ENCODE assay signal across 19 cellular contexts in genomic region chr7:1897861-1898627, GRCh38.
DNase-seq lines count a peak whose midpoint lies in the region; ATAC-seq and TF ChIP-seq lines count a peak whose summit lies in the region.
"Had no signal": no experiment of that assay in that cellular context is flagged by ENCODE, and none has a peak within 500 bp of the region (broad histone marks: within the 10 kb centered on the region; RNA-seq: fewer than 3 reads in every experiment).

No MANE protein-coding gene starts in this region.

- DNase-seq in activated naive CD4-positive, alpha-beta T cell treated with anti-CD3 and anti-CD28 coated beads, Interleukin-2, amount 50 U/mL, for 72 hours (ENCODE audit: low spot score in 2 of 2), result no peak
- no peak for DNase-seq in activated naive CD4-positive, alpha-beta T cell treated with anti-CD3 and anti-CD28 coated beads, Interleukin-2, amount 10 ng/mL, durations not matched to agents 7 days and 5 days
- DNase-seq in H7 (peak; percentile 76), fibroblast of lung (ENCODE audit: low read depth in 2 of 2) (no peak), osteoblast (ENCODE audit: insufficient read length, low spot score, missing footprints) (peak; percentile 63), NCI-H748 (lab: John Stamatoyannopoulos, UW; ENCODE audit: unreplicated experiment) (no peak)
- DNase-seq: 8988T, GF-D8, H9, Karpas-422, NCI-H1092, NCI-H146, NCI-H2081, NCI-H510A, NCI-H82, PC-3 had no signal

- CTCF ChIA-PET in activated naive CD4-positive, alpha-beta T cell treated with anti-CD3 and anti-CD28 coated beads, Interleukin-2, amount 10 ng/mL, durations not matched to agents 7 days and 5 days (lab: Charles Lee), result no interaction called here

- H3K27me3 ChIP-seq in H7 (ENCODE audit: control insufficient read depth, insufficient read depth, low read length) (no peaks in the 10 kb centered on the region), fibroblast of lung (ENCODE audit: control insufficient read depth, insufficient read depth, low read length) (no peaks in the 10 kb centered on the region), osteoblast (ENCODE audit: insufficient read depth, low read length) (no peaks in the 10 kb centered on the region)
- H3K27me3 ChIP-seq: MG63 had no signal

- H4K20me1 ChIP-seq in fibroblast of lung (ENCODE audit: control insufficient read depth, extremely low read depth, insufficient read depth, low read length) (no peaks in the 10 kb centered on the region), osteoblast (ENCODE audit: insufficient read depth, low read length) (peaks cover 4% of the 10 kb centered on the region)

- peak overlapping the region; percentile 58 for H3K27ac ChIP-seq in fibroblast of lung (ENCODE audit: insufficient read depth, low read length)
- peak overlapping the region; percentile 86 for H3K27ac ChIP-seq in osteoblast (ENCODE audit: low read depth, low read length)

- H3K79me2 ChIP-seq in fibroblast of lung (ENCODE audit: control insufficient read depth, insufficient read depth, low read length) (no peaks in the 10 kb centered on the region), osteoblast (ENCODE audit: insufficient read depth, low read length) (no peaks in the 10 kb centered on the region)

- no peaks in the 10 kb centered on the region for H3K9me3 Mint-ChIP-seq in activated naive CD4-positive, alpha-beta T cell treated with anti-CD3 and anti-CD28 coated beads, Interleukin-2, amount 50 U/mL, for 72 hours
- no peaks in the 10 kb centered on the region for H3K9me3 Mint-ChIP-seq in activated naive CD4-positive, alpha-beta T cell treated with anti-CD3 and anti-CD28 coated beads, Interleukin-2, amount 10 ng/mL, durations not matched to agents 7 days and 5 days
- H3K9me3 Mint-ChIP-seq: H9 had no signal

- no peak overlapping the region for H2AFZ ChIP-seq in fibroblast of lung (ENCODE audit: low read length)
- H2AFZ ChIP-seq in osteoblast (ENCODE audit: low read length), result no peak overlapping the region

- no peak overlapping the region for H3K4me2 ChIP-seq in fibroblast of lung (ENCODE audit: extremely low read depth, insufficient read depth, low read length)
- H3K4me2 ChIP-seq in osteoblast (ENCODE audit: insufficient read depth, low read length), result no peak overlapping the region

- H3K9ac ChIP-seq in fibroblast of lung (ENCODE audit: insufficient read depth, low read length), result no peak overlapping the region

- H3K4me1 ChIP-seq in fibroblast of lung (ENCODE audit: control insufficient read depth, extremely low read depth, insufficient read depth, low read length) (peaks cover 13% of the 10 kb centered on the region), osteoblast (ENCODE audit: insufficient read depth, low read length) (peaks cover 19% of the 10 kb centered on the region)

- H3K9me3 ChIP-seq in fibroblast of lung (ENCODE audit: control insufficient read depth, insufficient read depth, low read depth, low read length) (no peaks in the 10 kb centered on the region), osteoblast (ENCODE audit: low read depth, low read length) (no peaks in the 10 kb centered on the region)
- H3K9me3 ChIP-seq: MG63 had no signal

- H3K4me3 ChIP-seq in H7 (ENCODE audit: insufficient read depth, low read depth, low read length) (no peak overlapping the region), fibroblast of lung (replicated peaks in 1 of 4; ENCODE audit: control extremely low read depth in 1 of 4, insufficient read depth in 1 of 4, low read depth in 3 of 4, low read length in 4 of 4) (no peak overlapping the region), osteoblast (ENCODE audit: insufficient read depth, low read length) (no peak overlapping the region)
- H3K4me3 ChIP-seq: MG63 had no signal

- no peaks in the 10 kb centered on the region for H3K27me3 Mint-ChIP-seq in activated naive CD4-positive, alpha-beta T cell treated with anti-CD3 and anti-CD28 coated beads, Interleukin-2, amount 10 ng/mL, durations not matched to agents 7 days and 5 days

- H3K36me3 Mint-ChIP-seq in activated naive CD4-positive, alpha-beta T cell treated with anti-CD3 and anti-CD28 coated beads, Interleukin-2, amount 50 U/mL, for 72 hours, result no peaks in the 10 kb centered on the region
- peaks cover 18% of the 10 kb centered on the region for H3K36me3 Mint-ChIP-seq in activated naive CD4-positive, alpha-beta T cell treated with anti-CD3 and anti-CD28 coated beads, Interleukin-2, amount 10 ng/mL, durations not matched to agents 7 days and 5 days

- H3K36me3 ChIP-seq in H7 (replicated peaks; ENCODE audit: control insufficient read depth, insufficient read depth, low read length) (no peaks in the 10 kb centered on the region; the same call in 1 of the 2 replicates), fibroblast of lung (ENCODE audit: control insufficient read depth, insufficient read depth, low read length) (no peaks in the 10 kb centered on the region), osteoblast (ENCODE audit: insufficient read depth, low read length) (peaks cover 10% of the 10 kb centered on the region)

- peak overlapping the region; percentile 44 to 77 for H3K27ac Mint-ChIP-seq in activated naive CD4-positive, alpha-beta T cell treated with anti-CD3 and anti-CD28 coated beads, Interleukin-2, amount 50 U/mL, for 72 hours
- H3K27ac Mint-ChIP-seq in activated naive CD4-positive, alpha-beta T cell treated with anti-CD3 and anti-CD28 coated beads, Interleukin-2, amount 10 ng/mL, durations not matched to agents 7 days and 5 days, result no peak overlapping the region

- H3K4me3 Mint-ChIP-seq in activated naive CD4-positive, alpha-beta T cell treated with anti-CD3 and anti-CD28 coated beads, Interleukin-2, amount 10 ng/mL, durations not matched to agents 7 days and 5 days, result no peak overlapping the region
- H3K4me3 Mint-ChIP-seq: H9 had no signal

- ATAC-seq in activated naive CD4-positive, alpha-beta T cell treated with anti-CD3 and anti-CD28 coated beads, Interleukin-2, amount 50 U/mL, for 72 hours, result no peak
- no peak for ATAC-seq in GM18502 (IDR thresholded peaks at IDR 0.05; ENCODE audit: poor library complexity, unreplicated experiment)
- ATAC-seq in HG03025 (IDR thresholded peaks at IDR 0.05; ENCODE audit: low FRiP score, unreplicated experiment), result no peak
- ATAC-seq: PC-3 had no signal

- TF ChIP-seq CTCF in fibroblast of lung (conservative IDR thresholded peaks at IDR 0.05 in 1 of 2, IDR thresholded peaks at IDR 0.05 in 1 of 2; ENCODE audit: low read depth in 1 of 2, low read length in 2 of 2) (no peak), osteoblast (IDR thresholded peaks at IDR 0.05; ENCODE audit: extremely low read depth, low read depth, low read length) (no peak)

- peaks cover 9% of the 10 kb centered on the region for H3K4me1 Mint-ChIP-seq in activated naive CD4-positive, alpha-beta T cell treated with anti-CD3 and anti-CD28 coated beads, Interleukin-2, amount 10 ng/mL, durations not matched to agents 7 days and 5 days

Comparison
In these comparisons a context has a peak if more than half of its experiments do, and no peak if none do; other contexts are left out.
1. DNase-seq: peak in H7 (single experiment) and osteoblast (single experiment); none in activated naive CD4-positive, alpha-beta T cell treated with anti-CD3 and anti-CD28 coated beads, Interleukin-2, amount 50 U/mL, for 72 hours (0 of 2), activated naive CD4-positive, alpha-beta T cell treated with anti-CD3 and anti-CD28 coated beads, Interleukin-2, amount 10 ng/mL, durations not matched to agents 7 days and 5 days (single experiment), fibroblast of lung (0 of 2) and NCI-H748 (single experiment).